ENCODE assay signal across 8 cellular contexts in genomic region chr3:44648564-44649229, GRCh38. TPM values are rescaled to one million over a fixed set of nuclear protein-coding genes. Genes with fewer than 3 reads are reported as not detected.
DNase-seq lines count a peak whose midpoint lies in the region; ATAC-seq, FAIRE-seq and TF ChIP-seq lines count a peak whose summit lies in the region.

Gene ZNF35, plus strand, starts transcription at chr3:44648732. Its CDS starts 2,336 bp downstream, at chr3:44651068.

- in situ Hi-C loops in ACHN (cut with HindIII; ENCODE audit: low pct_ligation_motif_present, low pct_unique_long_range_greater_than_20kb, low sequenced_read_pairs), result no loop called here

- H3K36me3 ChIP-seq in left lung, result peaks cover 0 to 36% of the 10 kb centered on the region in 2 donors

- H3K4me1 ChIP-seq in left lung, result peaks cover 0 to 11% of the 10 kb centered on the region in 2 donors

- H3K27me3 ChIP-seq in dorsolateral prefrontal cortex (no peaks in the 10 kb centered on the region), left lung (no peaks in the 10 kb centered on the region)

- DNase-seq in ACHN (peak; percentile 85), NCI-H187 treated with DMSO at 0.1 percent for 48 hours (lab: John Stamatoyannopoulos, UW) (peak; percentile 4), dorsolateral prefrontal cortex (peak; percentile 72 to 91 (median 88)), left lung (peak; percentile 83 to 90)
- peak; percentile 59 for DNase-seq in stimulated activated CD4-positive, alpha-beta T cell treated with anti-CD3 and anti-CD28 coated beads, Interleukin-1b, Interleukin-23, amount 100 ng/mL, for 48 hours

- peak; percentile 37 for FAIRE-seq in TTC549 (lab: Jason Lieb, UNC)

- intact Hi-C loops in dorsolateral prefrontal cortex (cut with DNase I) (loop anchor here (1.0 to 2.0 kb wide), 2 partner anchors 23 to 24 kb away; partner anchors contain the start of gene ZNF197 (in 2 of the 2)), left lung (cut with DNase I) (no loop called here)

- H3K9me3 ChIP-seq in left lung, result peaks cover 0 to 30% of the 10 kb centered on the region in 2 donors

- TF ChIP-seq CTCF in dorsolateral prefrontal cortex (IDR thresholded peaks at IDR 0.05 in 54 of 56, conservative IDR thresholded peaks at IDR 0.05 in 2 of 56; ENCODE audit: low read depth in 1 of 56, partially characterized antibody in 56 of 56), result peak in 16 of 56 donors; percentile 12 to 47 (median 24)
- no peak for TF ChIP-seq CTCF in left lung (IDR thresholded peaks at IDR 0.05)

- ATAC-seq in GM18499 (IDR thresholded peaks at IDR 0.05; ENCODE audit: insufficient read depth, unreplicated experiment) (peak; percentile 68), HG02840 (IDR thresholded peaks at IDR 0.05; ENCODE audit: low FRiP score, unreplicated experiment) (peak; percentile 95), left lung (peak; percentile 99)

- peak within 1 kb of the TSS; percentile 64 to 99 (median 93) for H3K4me3 ChIP-seq in dorsolateral prefrontal cortex
- peak within 1 kb of the TSS; percentile 76 to 77 for H3K4me3 ChIP-seq in left lung

- peak within 1 kb of the TSS in 47 of 59 donors; percentile 1 to 87 (median 58) for H3K27ac ChIP-seq in dorsolateral prefrontal cortex
- peak within 1 kb of the TSS in 1 of 2 donors; percentile 77 for H3K27ac ChIP-seq in left lung

RNA-seq across cellular contexts. Expression of gene ZNF35, which starts in this region (rescaled TPM):
- total RNA-seq in dorsolateral prefrontal cortex, result 10 to 100 TPM in 103 of 120 experiments, 1 to 10 TPM in 17; 8.3 to 19.8 (median 12.1) TPM
- 1 to 10 TPM; 8.4 to 9.2 TPM for total RNA-seq in left lung

Comparison
In these comparisons a context has a peak if more than half of its experiments do, and no peak if none do; other contexts are left out.
1. DNase-seq: peak in every context shown above with its lines; median percentile 88 in dorsolateral prefrontal cortex; 86 in left lung; 85 in ACHN; 59 in stimulated activated CD4-positive, alpha-beta T cell treated with anti-CD3 and anti-CD28 coated beads, Interleukin-1b, Interleukin-23, amount 100 ng/mL, for 48 hours; 4 in NCI-H187 treated with DMSO at 0.1 percent for 48 hours.
2. intact Hi-C loops: an anchor here in dorsolateral prefrontal cortex (1.0 to 2.0 kb wide); none called in left lung.